Comparison of ENCODE assay signal across 8 cellular contexts in the genomic region with DNA sequence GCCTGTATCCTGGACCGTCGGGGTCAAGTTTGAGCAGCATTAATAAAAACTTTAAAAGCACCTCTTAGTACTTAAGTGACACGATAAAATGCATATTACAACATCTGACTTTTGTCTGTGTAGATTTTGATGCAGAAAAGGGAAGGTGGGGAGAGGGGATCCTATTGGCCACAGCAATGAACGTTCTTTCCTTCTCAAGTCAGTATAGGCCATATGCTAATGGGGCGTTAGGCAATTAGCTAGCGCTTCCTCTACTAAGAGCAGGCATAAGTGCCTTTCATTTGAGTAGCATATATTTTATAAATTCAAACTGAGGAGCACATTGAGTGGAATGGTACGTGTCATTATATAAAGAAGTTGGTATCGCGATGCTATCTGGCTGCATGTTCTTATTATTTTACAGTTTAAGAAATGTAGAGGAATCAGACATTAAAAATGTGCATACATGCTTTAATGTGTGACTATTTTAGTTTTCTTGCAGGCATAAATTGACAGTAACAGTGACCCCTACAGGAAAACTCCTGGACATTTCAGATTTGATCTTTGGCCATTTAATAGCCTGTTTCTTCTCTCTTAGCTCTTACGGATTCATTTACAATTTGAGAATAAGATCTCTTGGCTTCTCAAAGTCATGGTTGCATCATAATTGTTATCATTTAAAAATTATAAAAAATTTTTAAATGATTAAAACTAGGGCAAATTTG. TPM values are rescaled to one million over a fixed set of nuclear protein-coding genes. Genes with fewer than 3 reads are reported as not detected.
A peak's percentile ranks its signal among the peaks of the same experiment; 100 is the strongest.
DNase-seq lines count a peak whose midpoint lies in the region; ATAC-seq and TF ChIP-seq lines count a peak whose summit lies in the region.

No MANE protein-coding gene starts in this region.

- TF ChIP-seq CTCF in epithelial cell of proximal tubule (conservative IDR thresholded peaks at IDR 0.05; ENCODE audit: low read depth, low read length): peak; percentile 59
- TF ChIP-seq CTCF in neural crest cell (conservative IDR thresholded peaks at IDR 0.05): peak; percentile 44

- no peak overlapping the region for H3K4me3 Mint-ChIP-seq in neural crest cell

- no peak for ATAC-seq in HG03108 (IDR thresholded peaks at IDR 0.05; ENCODE audit: unreplicated experiment)

- H3K27me3 Mint-ChIP-seq in neural crest cell (ENCODE audit: low read depth): no peaks in the 10 kb centered on the region

- H3K4me1 Mint-ChIP-seq in neural crest cell: no peaks in the 10 kb centered on the region

- DNase-seq in GM03348 (ENCODE audit: low spot score) (peak; percentile 43), NCI-H526 (lab: John Stamatoyannopoulos, UW) (peak; percentile 66 to 74), epithelial cell of proximal tubule (ENCODE audit: low read depth) (no peak), neural crest cell (ENCODE audit: low read depth, low spot score) (no peak), HK-2 (ENCODE audit: unreplicated experiment) (no peak), middle frontal gyrus (ENCODE audit: extremely low spot score, low spot score) (no peak)
- no peak for DNase-seq in stimulated activated CD4-positive, alpha-beta T cell treated with anti-CD3 and anti-CD28 coated beads, Interleukin-1b, Interleukin-23, amount 100 ng/mL, for 48 hours

- peak overlapping the region; percentile 55 for H3K4me3 ChIP-seq in epithelial cell of proximal tubule (ENCODE audit: low read depth, low read length)

- no peaks in the 10 kb centered on the region for H3K36me3 Mint-ChIP-seq in neural crest cell (ENCODE audit: low read depth)

- H3K9me3 Mint-ChIP-seq in neural crest cell: no peaks in the 10 kb centered on the region

- H3K27ac Mint-ChIP-seq in neural crest cell (ENCODE audit: unreplicated experiment): no peak overlapping the region

RNA-seq across cellular contexts. Expression of gene GNA14, which starts 1.1 kb away (rescaled TPM):
- total RNA-seq in epithelial cell of proximal tubule (0.12 and 0.14 TPM in 2 replicates), neural crest cell (not detected in 2 replicates)

Comparison
In these comparisons a context has a peak if more than half of its experiments do, and no peak if none do; other contexts are left out.
1. DNase-seq: peak in GM03348 (single experiment) and NCI-H526 (2 of 2); none in epithelial cell of proximal tubule (single experiment), neural crest cell (single experiment), HK-2 (single experiment), stimulated activated CD4-positive, alpha-beta T cell treated with anti-CD3 and anti-CD28 coated beads, Interleukin-1b, Interleukin-23, amount 100 ng/mL, for 48 hours (single experiment) and middle frontal gyrus (single experiment).